In the genomic region with DNA sequence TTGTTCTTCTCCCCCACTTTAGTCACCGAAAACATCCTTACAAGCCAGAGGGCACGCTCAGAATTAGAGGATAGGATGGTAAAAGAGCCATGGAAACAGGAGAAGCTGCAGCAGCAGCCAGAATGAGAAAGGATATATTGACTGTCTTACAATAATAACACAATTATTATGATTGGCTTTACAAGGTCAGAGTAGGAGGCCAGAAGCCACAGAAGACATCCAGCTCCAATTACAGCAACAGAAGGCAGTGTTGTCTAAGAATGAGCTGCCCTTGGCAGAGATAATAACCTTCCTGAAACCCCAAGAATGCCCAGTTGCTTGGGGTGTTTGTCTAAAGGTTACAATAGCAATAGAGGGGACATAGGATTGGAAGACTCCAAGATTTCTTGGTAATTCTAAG, we compare ENCODE assay signal across 24 cellular contexts.
"Had no signal": no experiment of that assay in that cellular context is flagged by ENCODE, and none has a peak within 500 bp of the region (broad histone marks: within the 10 kb centered on the region; RNA-seq: fewer than 3 reads in every experiment).

No MANE protein-coding gene starts in this region.

- H3K36me3 ChIP-seq: esophagus muscularis mucosa, left ventricle myocardium inferior, right atrium auricular region, vagina had no signal

- H3K4me3 Mint-ChIP-seq: activated CD8-positive, alpha-beta memory T cell treated with anti-CD3 and anti-CD28 coated beads, Interleukin-2, amount 10 ng/mL, durations not matched to agents 7 days and 5 days; activated CD8-positive, alpha-beta T cell treated with anti-CD3 and anti-CD28 coated beads, Interleukin-2, amount 10 ng/mL, durations not matched to agents 7 days and 5 days; activated naive CD4-positive, alpha-beta T cell treated with anti-CD3 and anti-CD28 coated beads, Interleukin-2, amount 50 U/mL, for 24 hours; activated naive CD8-positive, alpha-beta T cell treated with anti-CD3 and anti-CD28 coated beads, Interleukin-2, amount 50 U/mL, for 24 hours; central memory CD8-positive, alpha-beta T cell; naive thymus-derived CD4-positive, alpha-beta T cell; T-helper 17 cell had no signal

- H3K36me3 Mint-ChIP-seq: activated CD8-positive, alpha-beta memory T cell treated with anti-CD3 and anti-CD28 coated beads, Interleukin-2, amount 10 ng/mL, durations not matched to agents 7 days and 5 days had no signal

- H3K4me3 ChIP-seq: esophagus muscularis mucosa, left ventricle myocardium inferior, lung, right atrium auricular region, testis, vagina had no signal

- H3K4me1 ChIP-seq: esophagus muscularis mucosa, left ventricle myocardium inferior, right atrium auricular region, testis, vagina had no signal

- H3K9me3 ChIP-seq: esophagus muscularis mucosa, left ventricle myocardium inferior, right atrium auricular region, testis, vagina had no signal

- DNase-seq: activated CD4-positive, alpha-beta T cell treated with anti-CD3 and anti-CD28 coated beads for 1 hour; activated CD8-positive, alpha-beta memory T cell treated with anti-CD3 and anti-CD28 coated beads, Interleukin-2, amount 10 ng/mL, durations not matched to agents 7 days and 5 days; activated CD8-positive, alpha-beta T cell treated with anti-CD3 and anti-CD28 coated beads, Interleukin-2, amount 10 ng/mL, durations not matched to agents 7 days and 5 days; activated naive CD8-positive, alpha-beta T cell treated with anti-CD3 and anti-CD28 coated beads, Interleukin-2, amount 50 U/mL, for 24 hours; activated T-cell treated with anti-CD3 and anti-CD28 coated beads, Interleukin-2, amount 50 U/mL, for 48 hours; effector CD4-positive, alpha-beta T cell; foreskin melanocyte; islet precursor cell; left ventricle myocardium inferior; naive thymus-derived CD4-positive, alpha-beta T cell; stimulated activated CD4-positive, alpha-beta T cell treated with anti-CD3 and anti-CD28 coated beads, Interleukin-2, amount 100 ng/mL, for 48 hours; stimulated activated naive CD4-positive, alpha-beta T cell treated with Interleukin-2 at 50 U/mL for 16 hours; SW 1271; T-helper 17 cell; T1000; testis; trophoblast cell had no signal

- H3K27ac ChIP-seq: esophagus muscularis mucosa, left ventricle myocardium inferior, right atrium auricular region, testis, vagina had no signal

- H3K27me3 ChIP-seq: esophagus muscularis mucosa, right atrium auricular region, testis, vagina had no signal

- ATAC-seq: activated CD8-positive, alpha-beta memory T cell treated with anti-CD3 and anti-CD28 coated beads, Interleukin-2, amount 10 ng/mL, durations not matched to agents 7 days and 5 days; activated CD8-positive, alpha-beta T cell treated with anti-CD3 and anti-CD28 coated beads, Interleukin-2, amount 10 ng/mL, durations not matched to agents 7 days and 5 days; activated naive CD8-positive, alpha-beta T cell treated with anti-CD3 and anti-CD28 coated beads, Interleukin-2, amount 50 U/mL, for 24 hours; naive thymus-derived CD4-positive, alpha-beta T cell; T-helper 17 cell had no signal

- H3K4me1 Mint-ChIP-seq: activated CD8-positive, alpha-beta memory T cell treated with anti-CD3 and anti-CD28 coated beads, Interleukin-2, amount 10 ng/mL, durations not matched to agents 7 days and 5 days; activated naive CD4-positive, alpha-beta T cell treated with anti-CD3 and anti-CD28 coated beads, Interleukin-2, amount 50 U/mL, for 24 hours; activated naive CD8-positive, alpha-beta T cell treated with anti-CD3 and anti-CD28 coated beads, Interleukin-2, amount 50 U/mL, for 24 hours; central memory CD8-positive, alpha-beta T cell; naive thymus-derived CD4-positive, alpha-beta T cell had no signal

- H3K9me3 Mint-ChIP-seq: activated naive CD4-positive, alpha-beta T cell treated with anti-CD3 and anti-CD28 coated beads, Interleukin-2, amount 50 U/mL, for 24 hours; activated naive CD8-positive, alpha-beta T cell treated with anti-CD3 and anti-CD28 coated beads, Interleukin-2, amount 50 U/mL, for 24 hours; activated T-helper 2 cell treated with anti-CD3 and anti-CD28 coated beads, Interferon-gamma antibody, Interleukin-2, Interleukin-4, amounts not matched to agents 10 μg/mL and 5 μg/mL and 100 μg/mL, durations not matched to agents 14 hours and 24 hours and 36 hours; central memory CD8-positive, alpha-beta T cell had no signal

- H3K27ac Mint-ChIP-seq: activated CD8-positive, alpha-beta memory T cell treated with anti-CD3 and anti-CD28 coated beads, Interleukin-2, amount 10 ng/mL, durations not matched to agents 7 days and 5 days; activated CD8-positive, alpha-beta T cell treated with anti-CD3 and anti-CD28 coated beads, Interleukin-2, amount 10 ng/mL, durations not matched to agents 7 days and 5 days; activated naive CD4-positive, alpha-beta T cell treated with anti-CD3 and anti-CD28 coated beads, Interleukin-2, amount 50 U/mL, for 24 hours; activated naive CD8-positive, alpha-beta T cell treated with anti-CD3 and anti-CD28 coated beads, Interleukin-2, amount 50 U/mL, for 24 hours; activated T-helper 2 cell treated with anti-CD3 and anti-CD28 coated beads, Interferon-gamma antibody, Interleukin-2, Interleukin-4, amounts not matched to agents 10 μg/mL and 5 μg/mL and 100 μg/mL, durations not matched to agents 14 hours and 24 hours and 36 hours; naive thymus-derived CD4-positive, alpha-beta T cell; T-helper 17 cell had no signal
